In the genomic region with DNA sequence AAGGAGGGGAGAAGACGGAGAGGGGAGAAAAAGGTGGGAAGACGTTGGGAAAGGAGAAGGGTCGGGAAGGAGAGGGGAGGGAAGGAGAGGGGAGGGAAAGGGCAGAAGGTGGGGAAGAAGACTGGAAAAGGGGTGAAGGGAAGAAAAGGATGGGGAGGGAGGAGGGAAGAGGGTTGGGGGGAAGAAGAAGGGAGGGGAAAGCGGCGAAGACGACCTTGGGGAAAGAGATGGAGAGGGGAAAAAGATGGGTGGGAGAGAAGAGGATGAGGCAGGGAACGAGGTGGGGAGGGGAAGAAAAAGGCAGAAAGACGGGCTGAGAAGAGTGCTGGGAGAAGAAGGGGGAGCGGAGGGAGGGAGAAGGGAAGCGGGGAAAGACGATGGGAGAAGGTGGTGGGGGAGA, we compare ENCODE assay signal across 11 cellular contexts. TPM values are rescaled to one million over a fixed set of nuclear protein-coding genes. Genes with fewer than 3 reads are reported as not detected.
A peak's percentile ranks its signal among the peaks of the same experiment; 100 is the strongest.
DNase-seq lines count a peak whose midpoint lies in the region; ATAC-seq, FAIRE-seq and TF ChIP-seq lines count a peak whose summit lies in the region.
"Not testable (repeated sequence)": the region's sequence is repeated elsewhere in the genome, so short reads cannot be mapped to it uniquely, and the experiment has no call there.
"Had no signal": no experiment of that assay in that cellular context is flagged by ENCODE, and none has a peak within 500 bp of the region (broad histone marks: within the 10 kb centered on the region; RNA-seq: fewer than 3 reads in every experiment).

No MANE protein-coding gene starts in this region.

- intact Hi-C loops in sciatic nerve (cut with DNase I) = not testable (repeated sequence)

- CTCF ChIA-PET in AG04450 (lab: Charles Lee); activated CD8-positive, alpha-beta memory T cell treated with anti-CD3 and anti-CD28 coated beads, Interleukin-2, amount 10 ng/mL, durations not matched to agents 7 days and 5 days (lab: Charles Lee): not testable (repeated sequence)

- H3K9ac ChIP-seq in mucosa of rectum (ENCODE audit: low read depth in 1 of 2, low read length in 2 of 2) = peak overlapping the region in 1 of 2 donors; percentile 26

- H3K36me3 Mint-ChIP-seq in activated CD8-positive, alpha-beta memory T cell treated with anti-CD3 and anti-CD28 coated beads, Interleukin-2, amount 10 ng/mL, durations not matched to agents 7 days and 5 days = not testable (repeated sequence)

- not testable (repeated sequence) for H3K9me3 ChIP-seq in AG04450 (ENCODE audit: control insufficient read depth, insufficient read depth, low read length); mucosa of rectum (ENCODE audit: control insufficient read depth in 2 of 2, low read length in 2 of 2)

- not testable (repeated sequence) for TF ChIP-seq CTCF in AG04450 (IDR thresholded peaks at IDR 0.05; ENCODE audit: low read depth, low read length); GM12875 (IDR thresholded peaks at IDR 0.05; ENCODE audit: borderline replicate concordance, insufficient read depth, low read depth, low read length); bronchial epithelial cell (IDR thresholded peaks at IDR 0.05; ENCODE audit: insufficient read depth, low read length, severe bottlenecking); foreskin fibroblast (IDR thresholded peaks at IDR 0.05; ENCODE audit: low read depth, low read length)

- not testable (repeated sequence) for H3K36me3 ChIP-seq in bronchial epithelial cell (ENCODE audit: control insufficient read depth, insufficient read depth, low read length); mucosa of rectum (ENCODE audit: control insufficient read depth in 2 of 2, insufficient read depth in 2 of 2, low read length in 2 of 2)

- POLR2A ChIA-PET in AG04450 (lab: Yijun Ruan, JAX) = not testable (repeated sequence)

- ATAC-seq in activated CD8-positive, alpha-beta memory T cell treated with anti-CD3 and anti-CD28 coated beads, Interleukin-2, amount 10 ng/mL, durations not matched to agents 7 days and 5 days = not testable (repeated sequence)
- ATAC-seq in sciatic nerve = peak; percentile 14

- not testable (repeated sequence) for H3K4me1 ChIP-seq in mucosa of rectum (ENCODE audit: control insufficient read depth in 2 of 2, insufficient read depth in 2 of 2, low read length in 2 of 2)

- not testable (repeated sequence) for H3K27me3 Mint-ChIP-seq in activated CD8-positive, alpha-beta memory T cell treated with anti-CD3 and anti-CD28 coated beads, Interleukin-2, amount 10 ng/mL, durations not matched to agents 7 days and 5 days

- H3K27ac ChIP-seq in AG04450 (ENCODE audit: low read depth, low read length) = peak overlapping the region; percentile 31
- peak overlapping the region in 1 of 2 donors; percentile 16 for H3K27ac ChIP-seq in mucosa of rectum (ENCODE audit: low read depth in 2 of 2, low read length in 2 of 2)

- H3K27ac Mint-ChIP-seq in activated CD8-positive, alpha-beta memory T cell treated with anti-CD3 and anti-CD28 coated beads, Interleukin-2, amount 10 ng/mL, durations not matched to agents 7 days and 5 days = not testable (repeated sequence)

- H3K4me1 Mint-ChIP-seq in activated CD8-positive, alpha-beta memory T cell treated with anti-CD3 and anti-CD28 coated beads, Interleukin-2, amount 10 ng/mL, durations not matched to agents 7 days and 5 days = not testable (repeated sequence)

- H3K27me3 ChIP-seq in AG04450 (ENCODE audit: control insufficient read depth, insufficient read depth, low read length); bronchial epithelial cell (ENCODE audit: control insufficient read depth, insufficient read depth, low read length); mucosa of rectum (ENCODE audit: control insufficient read depth in 2 of 2, insufficient read depth in 2 of 2, low read length in 2 of 2): not testable (repeated sequence)

- H3K9me3 Mint-ChIP-seq in activated CD8-positive, alpha-beta memory T cell treated with anti-CD3 and anti-CD28 coated beads, Interleukin-2, amount 10 ng/mL, durations not matched to agents 7 days and 5 days (ENCODE audit: low read depth) = not testable (repeated sequence)

- FAIRE-seq in bronchial epithelial cell (lab: Jason Lieb, UNC) = not testable (repeated sequence)

- not testable (repeated sequence) for DNase-seq in AG04450 (ENCODE audit: low read depth, low spot score); activated CD8-positive, alpha-beta memory T cell treated with anti-CD3 and anti-CD28 coated beads, Interleukin-2, amount 10 ng/mL, durations not matched to agents 7 days and 5 days; bronchial epithelial cell (ENCODE audit: low read depth); foreskin fibroblast; sciatic nerve (ENCODE audit: low spot score)
- peak; percentile 68 for DNase-seq in NCI-H69 (lab: John Stamatoyannopoulos, UW)

- H3K4me3 ChIP-seq in AG04450 (ENCODE audit: low read depth, low read length) = peak overlapping the region; percentile 57
- H3K4me3 ChIP-seq in GM12875 (ENCODE audit: low read depth, low read length) = peak overlapping the region; percentile 48
- peak overlapping the region; percentile 40 for H3K4me3 ChIP-seq in bronchial epithelial cell (ENCODE audit: low read depth, low read length)
- H3K4me3 ChIP-seq in foreskin fibroblast (ENCODE audit: low read depth in 1 of 2, low read length in 2 of 2) = peak overlapping the region; percentile 49 to 59
- H3K4me3 ChIP-seq in mucosa of rectum (ENCODE audit: low read length in 2 of 2) = peak overlapping the region; percentile 48 to 63

- H3K4me3 Mint-ChIP-seq in activated CD8-positive, alpha-beta memory T cell treated with anti-CD3 and anti-CD28 coated beads, Interleukin-2, amount 10 ng/mL, durations not matched to agents 7 days and 5 days = peak overlapping the region; percentile 54

RNA-seq across cellular contexts. Expression of a gene that starts 46.3 kb away (rescaled TPM):
- polyA plus RNA-seq in AG04450 (2011; rRNA removed) = not detected in 2 replicates
- polyA minus RNA-seq in AG04450 (2011; rRNA and poly(A)+ RNA removed) = not detected in 2 replicates
- total RNA-seq in activated CD8-positive, alpha-beta memory T cell treated with anti-CD3 and anti-CD28 coated beads, Interleukin-2, amount 10 ng/mL, durations not matched to agents 7 days and 5 days = not detected
- total RNA-seq in bronchial epithelial cell (not detected in 2 replicates), sciatic nerve (not detected)
- total RNA-seq: gastrocnemius medialis, left colon, tibial nerve had no signal
